In genomic region chr17:48594412-48595106, GRCh38 we compare ENCODE assay signal across 8 cellular contexts. TPM values are rescaled to one million over a fixed set of nuclear protein-coding genes. Genes with fewer than 3 reads are reported as not detected.
DNase-seq lines count a peak whose midpoint lies in the region; ATAC-seq and TF ChIP-seq lines count a peak whose summit lies in the region.
"Had no signal": no experiment of that assay in that cellular context is flagged by ENCODE, and none has a peak within 500 bp of the region (broad histone marks: within the 10 kb centered on the region; RNA-seq: fewer than 3 reads in every experiment).

No MANE protein-coding gene starts in this region.

- H3K9ac ChIP-seq in skeletal muscle satellite cell (ENCODE audit: low read depth, low read length): no peak overlapping the region

- WGBS in testis, 2 donors: 23 to 28% methylated on average over 16 to 31 of the region's 31 CpGs

- ATAC-seq in HG02678 (IDR thresholded peaks at IDR 0.05; ENCODE audit: unreplicated experiment): no peak

- no peak for TF ChIP-seq EP300 in Ishikawa (IDR thresholded peaks at IDR 0.05; ENCODE audit: borderline replicate concordance)

- no peak overlapping the region for H3K27ac ChIP-seq in testis
- H3K27ac ChIP-seq: PC-9, VCaP had no signal

- H3K4me3 ChIP-seq in epithelial cell of proximal tubule (ENCODE audit: low read depth, low read length): peak overlapping the region; percentile 74
- H3K4me3 ChIP-seq in skeletal muscle satellite cell (ENCODE audit: low read length): no peak overlapping the region
- peak overlapping the region in 1 of 2 donors; percentile 30 for H3K4me3 ChIP-seq in testis
- H3K4me3 ChIP-seq: PC-9 had no signal

- DNase-seq in epithelial cell of proximal tubule (ENCODE audit: low read depth) (no peak), testis (no peak)
- DNase-seq: NCI-H1436 treated with DMSO at 0.1 percent for 48 hours, PC-9 had no signal

- no peaks in the 10 kb centered on the region for H3K27me3 ChIP-seq in skeletal muscle satellite cell (ENCODE audit: control insufficient read depth, insufficient read depth, low read length)
- H3K27me3 ChIP-seq in testis: no peaks in the 10 kb centered on the region

- TF ChIP-seq CTCF in epithelial cell of proximal tubule (conservative IDR thresholded peaks at IDR 0.05; ENCODE audit: low read depth, low read length) (no peak), testis (IDR thresholded peaks at IDR 0.05) (no peak)

- TF ChIP-seq RAD21 in Ishikawa (IDR thresholded peaks at IDR 0.05; ENCODE audit: low read depth): no peak

- peaks cover 21% of the 10 kb centered on the region for H3K4me1 ChIP-seq in skeletal muscle satellite cell (ENCODE audit: control insufficient read depth, insufficient read depth, low read length)
- no peaks in the 10 kb centered on the region for H3K4me1 ChIP-seq in testis

- no peaks in the 10 kb centered on the region for H3K9me3 ChIP-seq in skeletal muscle satellite cell (replicated peaks; ENCODE audit: low read length)
- no peaks in the 10 kb centered on the region for H3K9me3 ChIP-seq in testis

- no peak for TF ChIP-seq POLR2A in testis (IDR thresholded peaks at IDR 0.05)

- H3K4me2 ChIP-seq in skeletal muscle satellite cell (ENCODE audit: low read length): peak overlapping the region; percentile 97
- H3K4me2 ChIP-seq: PC-9 had no signal

- intact Hi-C loops in testis (cut with DNase I; ENCODE audit: low total_unique reads): loop anchor here (10.0 kb wide), 1 partner anchor 100 kb away; no protein-coding TSS in a partner anchor

- H3K36me3 ChIP-seq in skeletal muscle satellite cell (ENCODE audit: insufficient read depth, low read length) (peaks cover 7% of the 10 kb centered on the region), testis (ENCODE audit: low read depth, missing control alignments) (no peaks in the 10 kb centered on the region)

TF ChIP-seq in Ishikawa, 13 proteins besides CTCF, POLR2A, EP300 and RAD21:
- no peak for TF ChIP-seq TCF12 (IDR thresholded peaks at IDR 0.05; ENCODE audit: low read depth)
- 0 out of 2 replicates have a peak, but pooled peaks have one; percentile 6 for TF ChIP-seq TAF1 (IDR thresholded peaks at IDR 0.05; ENCODE audit: low read depth)
- TF ChIP-seq CREB1 (IDR thresholded peaks at IDR 0.05; ENCODE audit: low read depth): no peak
- no peak for TF ChIP-seq NFIC (IDR thresholded peaks at IDR 0.05)
- no peak for TF ChIP-seq EGR1 (IDR thresholded peaks at IDR 0.05)
- TF ChIP-seq TEAD4 (IDR thresholded peaks at IDR 0.05): no peak
- TF ChIP-seq REST (IDR thresholded peaks at IDR 0.05; ENCODE audit: low read depth): 0 out of 2 replicates have a peak, but pooled peaks have one; percentile 13
- TF ChIP-seq YY1 (IDR thresholded peaks at IDR 0.05; ENCODE audit: low read depth): no peak
- TF ChIP-seq CEBPB (IDR thresholded peaks at IDR 0.05): no peak
TF ChIP-seq in Ishikawa: peak in this region for 2.

RNA-seq across cellular contexts. Expression of gene HOXB5, which starts 1.0 kb away (rescaled TPM):
- 2.8 and 5.5 TPM in 2 replicates for total RNA-seq in epithelial cell of proximal tubule
- under 0.01 TPM in 2 replicates for total RNA-seq in skeletal muscle satellite cell (2012; rRNA removed)
- total RNA-seq in testis: under 1 TPM; 0.50 to 0.71 TPM
- polyA plus RNA-seq in testis (ENCODE audit: insufficient read depth, low read depth, low replicate concordance): 1.7 TPM

RNA-seq across cellular contexts. Expression of gene HOXB3, which starts 4.5 kb away (rescaled TPM):
- 22.6 and 49.9 TPM in 2 replicates for total RNA-seq in epithelial cell of proximal tubule
- total RNA-seq in skeletal muscle satellite cell (2012; rRNA removed): 1.1 and 6.3 TPM in 2 replicates
- 10 to 100 TPM in 1 of 2 donors, 1 to 10 TPM in 1; 9.2 to 10.6 TPM for total RNA-seq in testis
- 11.4 TPM for polyA plus RNA-seq in testis (ENCODE audit: insufficient read depth, low read depth, low replicate concordance)

RNA-seq across cellular contexts. Expression of gene HOXB6, which starts 10.2 kb away (rescaled TPM):
- total RNA-seq in epithelial cell of proximal tubule (42.9 and 55.6 TPM in 2 replicates), testis (1 to 10 TPM; 2.0 to 4.3 TPM)
- 5.5 and 6.6 TPM in 2 replicates for total RNA-seq in skeletal muscle satellite cell (2012; rRNA removed)
- polyA plus RNA-seq in testis (ENCODE audit: insufficient read depth, low read depth, low replicate concordance): 3.0 TPM

RNA-seq across cellular contexts. Expression of gene HOXB7, which starts 16.3 kb away (rescaled TPM):
- total RNA-seq in epithelial cell of proximal tubule (24.9 and 26.0 TPM in 2 replicates), testis (1 to 10 TPM; 2.8 to 3.2 TPM)
- 1.5 and 4.1 TPM in 2 replicates for total RNA-seq in skeletal muscle satellite cell (2012; rRNA removed)
- 4.4 TPM for polyA plus RNA-seq in testis (ENCODE audit: insufficient read depth, low read depth, low replicate concordance)

RNA-seq across cellular contexts. Expression of gene HOXB4, which starts 16.4 kb away (rescaled TPM):
- 4.3 and 5.7 TPM in 2 replicates for total RNA-seq in epithelial cell of proximal tubule
- total RNA-seq in skeletal muscle satellite cell (2012; rRNA removed): 1.3 and 1.7 TPM in 2 replicates
- 1 to 10 TPM; 1.6 to 1.8 TPM for total RNA-seq in testis
- 1.6 TPM for polyA plus RNA-seq in testis (ENCODE audit: insufficient read depth, low read depth, low replicate concordance)
